Comparison of ENCODE assay signal across 18 cellular contexts in the genomic region with DNA sequence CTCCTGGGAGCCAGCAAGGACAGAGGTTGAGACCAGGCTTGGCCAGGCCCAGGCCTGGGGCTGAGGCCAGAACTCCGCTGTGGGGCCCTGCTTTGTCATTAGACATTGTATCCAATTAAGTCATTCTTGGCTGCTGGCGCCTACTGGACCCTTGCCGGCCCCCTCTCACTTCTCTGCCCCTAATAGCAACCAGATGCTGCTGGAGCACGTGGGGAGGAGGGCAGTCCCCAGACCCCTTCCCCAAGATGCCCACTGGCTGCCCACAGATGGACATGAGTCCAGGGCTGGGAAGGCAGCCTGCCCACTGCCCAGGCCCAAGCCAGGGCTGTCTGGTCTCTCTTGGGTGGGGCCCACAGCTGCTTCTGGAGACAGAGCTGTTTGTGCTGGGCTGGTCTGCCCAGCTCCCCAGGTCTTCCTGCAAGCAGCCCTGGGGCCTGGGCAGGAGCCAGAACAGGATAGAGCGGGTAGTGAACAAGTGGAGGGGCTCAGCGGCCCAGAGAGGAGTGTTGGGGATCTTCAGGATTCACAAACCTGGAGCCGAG. TPM values are rescaled to one million over a fixed set of nuclear protein-coding genes. Genes with fewer than 3 reads are reported as not detected.
DNase-seq lines count a peak whose midpoint lies in the region; ATAC-seq, FAIRE-seq and TF ChIP-seq lines count a peak whose summit lies in the region.
"Had no signal": no experiment of that assay in that cellular context is flagged by ENCODE, and none has a peak within 500 bp of the region (broad histone marks: within the 10 kb centered on the region; RNA-seq: fewer than 3 reads in every experiment).

No MANE protein-coding gene starts in this region.

- H3K9me3 ChIP-seq in ascending aorta (no peaks in the 10 kb centered on the region), upper lobe of left lung (no peaks in the 10 kb centered on the region), MM.1S (replicated peaks; ENCODE audit: insufficient read depth, low read length) (no peaks in the 10 kb centered on the region), kidney (ENCODE audit: control insufficient read depth in 1 of 2, low read length in 2 of 2) (no peaks in the 10 kb centered on the region)

- no peak for TF ChIP-seq CTCF in ascending aorta (IDR thresholded peaks at IDR 0.05)
- TF ChIP-seq CTCF in osteocyte (IDR thresholded peaks at IDR 0.05), result no peak
- no peak for TF ChIP-seq CTCF in upper lobe of left lung (IDR thresholded peaks at IDR 0.05)
- no peak for TF ChIP-seq CTCF in MM.1S (IDR thresholded peaks at IDR 0.05; ENCODE audit: low read length)
- TF ChIP-seq CTCF in kidney (IDR thresholded peaks at IDR 0.05; ENCODE audit: borderline replicate concordance, extremely low read depth, insufficient read depth), result no peak

- no peaks in the 10 kb centered on the region for H3F3A ChIP-seq in MM.1S (ENCODE audit: insufficient read depth, low read length)

- no peaks in the 10 kb centered on the region for H3K79me2 ChIP-seq in MM.1S (ENCODE audit: low read length)

- H3K4me3 Mint-ChIP-seq in osteocyte (ENCODE audit: unreplicated experiment), result no peak overlapping the region
- H3K4me3 Mint-ChIP-seq: H9 had no signal

- no peaks in the 10 kb centered on the region for H3K4me1 ChIP-seq in ascending aorta
- H3K4me1 ChIP-seq in upper lobe of left lung, result peaks cover 0 to 9% (median 2%) of the 10 kb centered on the region in 4 donors
- H3K4me1 ChIP-seq in MM.1S (ENCODE audit: low read length), result no peaks in the 10 kb centered on the region
- no peaks in the 10 kb centered on the region for H3K4me1 ChIP-seq in kidney (ENCODE audit: control insufficient read depth in 1 of 2, insufficient read depth in 1 of 2, low read depth in 1 of 2, low read length in 2 of 2)

- peaks cover 32% of the 10 kb centered on the region for H3K4me1 Mint-ChIP-seq in osteocyte (ENCODE audit: unreplicated experiment)

- no peaks in the 10 kb centered on the region for H3K9me3 Mint-ChIP-seq in osteocyte (ENCODE audit: unreplicated experiment)
- H3K9me3 Mint-ChIP-seq: H9, nephron had no signal

- no peaks in the 10 kb centered on the region for H3K36me3 ChIP-seq in ascending aorta
- H3K36me3 ChIP-seq in upper lobe of left lung, result no peaks in the 10 kb centered on the region
- no peaks in the 10 kb centered on the region for H3K36me3 ChIP-seq in MM.1S (replicated peaks; ENCODE audit: insufficient read depth, low read length)
- no peaks in the 10 kb centered on the region for H3K36me3 ChIP-seq in kidney (ENCODE audit: control insufficient read depth in 1 of 2, insufficient read depth in 2 of 2, low read length in 2 of 2)

- FAIRE-seq in kidney (lab: Jason Lieb, UNC), result no peak

- intact Hi-C loops in ascending aorta (cut with DNase I), result no loop called here
- intact Hi-C loops in Right ventricle myocardium superior (cut with DNase I), result no loop called here
- intact Hi-C loops in kidney (cut with DNase I), result loop anchor here (10.0 kb wide), 1 partner anchor 69 kb away; no protein-coding TSS in a partner anchor

- no peaks in the 10 kb centered on the region for H3K36me3 Mint-ChIP-seq in osteocyte (ENCODE audit: unreplicated experiment)

- no peaks in the 10 kb centered on the region for H3K27me3 Mint-ChIP-seq in osteocyte (ENCODE audit: unreplicated experiment)

- no peak for TF ChIP-seq EP300 in upper lobe of left lung (IDR thresholded peaks at IDR 0.05)

- TF ChIP-seq POLR2A in upper lobe of left lung (IDR thresholded peaks at IDR 0.05), result no peak

- no peak overlapping the region for H3K4me3 ChIP-seq in ascending aorta
- H3K4me3 ChIP-seq in upper lobe of left lung, result no peak overlapping the region
- H3K4me3 ChIP-seq in MM.1S (ENCODE audit: low read length), result no peak overlapping the region
- no peak overlapping the region for H3K4me3 ChIP-seq in kidney (ENCODE audit: low read length in 2 of 2)

- H3K9me2 ChIP-seq in MM.1S (replicated peaks; ENCODE audit: insufficient read depth, low read length), result no peaks in the 10 kb centered on the region

- DNase-seq in ascending aorta (ENCODE audit: low spot score in 2 of 2) (no peak), Right ventricle myocardium superior (peak; percentile 90), osteocyte (ENCODE audit: extremely low spot score, unreplicated experiment) (no peak), upper lobe of left lung (no peak), NCI-H2196 (lab: John Stamatoyannopoulos, UW; ENCODE audit: unreplicated experiment) (no peak), MM.1S (no peak), kidney (no peak)
- DNase-seq: activated CD4-positive, CD25-positive, alpha-beta regulatory T cell; activated CD8-positive, alpha-beta memory T cell treated with anti-CD3 and anti-CD28 coated beads, Interleukin-2, amount 50 U/mL, for 48 hours; activated naive CD4-positive, alpha-beta T cell treated with anti-CD3 and anti-CD28 coated beads, Interleukin-2, amount 50 U/mL, for 16 hours; central memory CD4-positive, alpha-beta T cell; H9; KG1; NCI-H1436 treated with DMSO at 0.1 percent for 48 hours; stimulated activated naive CD8-positive, alpha-beta T cell treated with anti-CD3 and anti-CD28 coated beads, Interleukin-15, Interleukin-2, amounts not matched to agents 100 U/mL and 50 U/mL, for 24 hours; T-helper 1 cell had no signal

- H3K9ac ChIP-seq in MM.1S (ENCODE audit: low read length) (no peak overlapping the region), kidney (ENCODE audit: low read length in 2 of 2) (no peak overlapping the region)

- no peak overlapping the region for H2AFZ ChIP-seq in MM.1S (ENCODE audit: low read length)

- H3K27ac Mint-ChIP-seq in osteocyte (ENCODE audit: unreplicated experiment), result peak overlapping the region; percentile 64

- H3K27ac ChIP-seq in ascending aorta (peak overlapping the region; percentile 16 to 56), upper lobe of left lung (peak overlapping the region in 3 of 4 donors; percentile 15 to 30 (median 27)), MM.1S (ENCODE audit: low read length) (no peak overlapping the region), kidney (ENCODE audit: low read depth in 2 of 2, low read length in 2 of 2) (no peak overlapping the region)

- H3K27me3 ChIP-seq in ascending aorta (no peaks in the 10 kb centered on the region), upper lobe of left lung (no peaks in the 10 kb centered on the region), MM.1S (replicated peaks; ENCODE audit: insufficient read depth, low read length) (no peaks in the 10 kb centered on the region)

- peak; percentile 78 for ATAC-seq in Right ventricle myocardium superior (ENCODE audit: poor library complexity)
- ATAC-seq in upper lobe of left lung (ENCODE audit: low FRiP score in 2 of 2), result peak; percentile 11 to 79
- ATAC-seq: stimulated activated naive CD8-positive, alpha-beta T cell treated with anti-CD3 and anti-CD28 coated beads, Interleukin-15, Interleukin-2, amounts not matched to agents 100 U/mL and 50 U/mL, for 24 hours had no signal

- 85 to 89% methylated on average over 5 to 7 of the region's 7 CpGs for WGBS in upper lobe of left lung, 2 donors

- H4K20me1 ChIP-seq in MM.1S (ENCODE audit: insufficient read depth, low read length), result no peaks in the 10 kb centered on the region

- H3K4me2 ChIP-seq in MM.1S (ENCODE audit: low read depth, low read length), result no peak overlapping the region

RNA-seq across cellular contexts. Expression of gene PLXDC1, which starts 7.8 kb away (rescaled TPM):
- total RNA-seq in ascending aorta (23.8 TPM), Right ventricle myocardium superior (14.1 TPM), osteocyte (17.1 and 19.7 TPM in 2 replicates), upper lobe of left lung (10 to 100 TPM in 3 of 6 donors, 1 to 10 TPM in 3; 3.8 to 47.1 (median 10.5) TPM), kidney (11.1 TPM)
- 4.5 TPM for polyA plus RNA-seq in kidney (ENCODE audit: insufficient read depth, low read depth, low replicate concordance)

RNA-seq across cellular contexts. Expression of gene ARL5C, which starts 22.3 kb away (rescaled TPM):
- total RNA-seq in ascending aorta (not detected), Right ventricle myocardium superior (not detected), osteocyte (not detected in 2 replicates), upper lobe of left lung (under 1 TPM in 1 of 6 donors, not detected in 5; 0.39 TPM), kidney (not detected)
- not detected for polyA plus RNA-seq in kidney (ENCODE audit: insufficient read depth, low read depth, low replicate concordance)
- total RNA-seq: H9 had no signal
- polyA plus RNA-seq: BJ had no signal

RNA-seq across cellular contexts. Expression of gene CACNB1, which starts 53.8 kb away (rescaled TPM):
- 9.6 TPM for total RNA-seq in ascending aorta
- 4.6 TPM for total RNA-seq in Right ventricle myocardium superior
- 15.4 and 17.9 TPM in 2 replicates for total RNA-seq in osteocyte
- total RNA-seq in upper lobe of left lung, result 100 to 1,000 TPM in 1 of 6 donors, 10 to 100 TPM in 5; 28.8 to 149 (median 34.0) TPM
- 9.9 TPM for total RNA-seq in kidney
- polyA plus RNA-seq in kidney (ENCODE audit: insufficient read depth, low read depth, low replicate concordance), result 1.4 TPM

RNA-seq across cellular contexts. Expression of gene RPL19, which starts 56.5 kb away (rescaled TPM):
- total RNA-seq in ascending aorta (1,889 TPM), Right ventricle myocardium superior (934 TPM), osteocyte (1,528 and 1,579 TPM in 2 replicates), upper lobe of left lung (1,000 to 10,000 TPM; 1,356 to 1,902 (median 1,599) TPM), kidney (1,460 TPM)
- 2,512 TPM for polyA plus RNA-seq in kidney (ENCODE audit: insufficient read depth, low read depth, low replicate concordance)

Comparison
In these comparisons a context has a peak if more than half of its experiments do, and no peak if none do; other contexts are left out.
1. H3K27ac ChIP-seq: peak in ascending aorta (2 of 2) and upper lobe of left lung (3 of 4); none in MM.1S (single experiment) and kidney (0 of 2).